In genomic region chr2:169977510-169977909, GRCh38 we compare ENCODE assay signal across 16 cellular contexts.
"Had no signal": no experiment of that assay in that cellular context is flagged by ENCODE, and none has a peak within 500 bp of the region (broad histone marks: within the 10 kb centered on the region; RNA-seq: fewer than 3 reads in every experiment).

No MANE protein-coding gene starts in this region.

- ATAC-seq: activated CD4-positive, alpha-beta T cell treated with anti-CD3 and anti-CD28 coated beads for 36 hours; gastrocnemius medialis; left lobe of liver; WTC11 had no signal

- DNase-seq: activated CD4-positive, alpha-beta T cell treated with anti-CD3 and anti-CD28 coated beads for 36 hours; activated CD4-positive, alpha-beta T cell treated with anti-CD3 and anti-CD28 coated beads, Interleukin-2, amount 50 U/mL, for 48 hours; activated naive CD8-positive, alpha-beta T cell treated with anti-CD3 and anti-CD28 coated beads for 36 hours; amniotic stem cell; gastrocnemius medialis; kidney; midbrain; occipital lobe; stimulated activated CD4-positive, alpha-beta T cell treated with anti-CD3 and anti-CD28 coated beads, Interleukin-12 subunit alpha, Interleukin-12 subunit beta, amount 100 ng/mL, for 4 hours; stimulated activated CD4-positive, alpha-beta T cell treated with anti-CD3 and anti-CD28 coated beads, Interleukin-1b, Interleukin-23, amount 100 ng/mL, for 48 hours; stimulated activated CD8-positive, alpha-beta memory T cell treated with anti-CD3 and anti-CD28 coated beads, Interleukin-4, amount 100 ng/mL, for 48 hours; stimulated activated naive CD4-positive, alpha-beta T cell; tibial artery had no signal

- H3K27ac ChIP-seq: gastrocnemius medialis, tibial artery, vagina had no signal

- H3K4me1 ChIP-seq: gastrocnemius medialis, tibial artery, vagina had no signal

- H3K27me3 ChIP-seq: gastrocnemius medialis, tibial artery, vagina had no signal

- H3K9me3 ChIP-seq: gastrocnemius medialis had no signal

- H3K4me3 ChIP-seq: gastrocnemius medialis, tibial artery, vagina had no signal
